11 cellular contexts compared by ENCODE assay signal in the genomic region with DNA sequence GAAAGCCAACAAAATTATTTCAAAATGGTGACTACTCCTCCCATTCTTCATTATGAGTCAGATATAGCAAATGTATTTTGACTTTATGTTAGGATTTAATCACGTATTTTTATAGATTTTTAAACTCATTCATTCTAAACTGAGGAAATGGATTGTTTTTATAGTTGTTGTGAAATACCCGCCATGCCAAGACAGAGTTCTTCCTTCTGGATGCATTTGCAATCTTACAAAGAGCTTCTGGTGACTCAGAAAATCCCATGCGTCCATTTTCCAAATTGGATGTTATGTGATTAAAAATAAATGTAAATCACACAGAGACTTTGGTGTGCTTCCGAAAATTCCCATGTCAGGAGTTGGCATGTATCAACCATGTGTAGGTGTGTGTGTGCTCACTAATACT.
"Had no signal": no experiment of that assay in that cellular context is flagged by ENCODE, and none has a peak within 500 bp of the region (broad histone marks: within the 10 kb centered on the region; RNA-seq: fewer than 3 reads in every experiment).

No MANE protein-coding gene starts in this region.

- H3K4me1 ChIP-seq: breast epithelium had no signal

- H3K4me3 ChIP-seq: breast epithelium, transverse colon had no signal

- H3K27me3 ChIP-seq: breast epithelium, transverse colon had no signal

- DNase-seq: activated B cell treated with CpG ODN at 0.5 μM for 24 hours; activated CD4-positive, alpha-beta T cell treated with anti-CD3 and anti-CD28 coated beads, Interleukin-2, amount 10 ng/mL, durations not matched to agents 7 days and 5 days; activated effector memory CD4-positive, alpha-beta T cell treated with Interleukin-2 at 50 U/mL for 16 hours; activated T-cell treated with anti-CD3 and anti-CD28 coated beads, Interleukin-2, amount 50 U/mL, for 1 hour; anterior cingulate cortex; hypothalamus; right cardiac atrium; stimulated activated CD4-positive, alpha-beta T cell treated with anti-CD3 and anti-CD28 coated beads, Interleukin-1b, Interleukin-23, amount 100 ng/mL, for 48 hours; stimulated activated naive B cell treated with anti-CD40 and anti-IgM and Interleukin-4, amounts not matched to agents 10 μg/mL and 1 μg/mL and 100 μg/mL, for 72 hours; transverse colon had no signal

- H3K9me3 ChIP-seq: breast epithelium, transverse colon had no signal

- H3K27ac ChIP-seq: breast epithelium, transverse colon had no signal

- ATAC-seq: stimulated activated naive B cell treated with anti-CD40 and anti-IgM and Interleukin-4, amounts not matched to agents 10 μg/mL and 1 μg/mL and 100 μg/mL, for 72 hours had no signal

- H3K36me3 ChIP-seq: breast epithelium, transverse colon had no signal
